In genomic region chr10:101222683-101223273, GRCh38 we compare ENCODE assay signal across 11 cellular contexts. TPM values are rescaled to one million over a fixed set of nuclear protein-coding genes. Genes with fewer than 3 reads are reported as not detected.
A peak's percentile ranks its signal among the peaks of the same experiment; 100 is the strongest.
DNase-seq lines count a peak whose midpoint lies in the region; ATAC-seq, FAIRE-seq and TF ChIP-seq lines count a peak whose summit lies in the region.
"Had no signal": no experiment of that assay in that cellular context is flagged by ENCODE, and none has a peak within 500 bp of the region (broad histone marks: within the 10 kb centered on the region; RNA-seq: fewer than 3 reads in every experiment).

No MANE protein-coding gene starts in this region.

- in situ Hi-C loops in GM13977 (cut with MboI; ENCODE audit: low pct_unique_long_range_greater_than_20kb, low sequenced_read_pairs, unreplicated experiment), result loop anchor here (25.0 kb wide), 1 partner anchor 340 kb away; no protein-coding TSS in a partner anchor

- TF ChIP-seq CTCF in GM13977 (IDR thresholded peaks at IDR 0.05; ENCODE audit: extremely low read depth, insufficient read depth, missing control alignments), result no peak
- no peak for TF ChIP-seq CTCF in keratinocyte (optimal IDR thresholded peaks at IDR 0.05 in 1 of 3, IDR thresholded peaks at IDR 0.05 in 1 of 3, conservative IDR thresholded peaks at IDR 0.05 in 1 of 3; ENCODE audit: extremely low read depth in 1 of 3, insufficient read depth in 2 of 3, low read length in 3 of 3)

- H3K9ac ChIP-seq in keratinocyte (ENCODE audit: control insufficient read depth, extremely low read depth, insufficient read depth, low read length), result no peak overlapping the region

- DNase-seq in GM13977 (ENCODE audit: low spot score) (peak; percentile 29), keratinocyte (ENCODE audit: low read depth, low spot score) (no peak), small intestine (no peak), AML-193 (lab: John Stamatoyannopoulos, UW) (no peak)
- DNase-seq in stimulated activated effector memory CD8-positive, alpha-beta T cell treated with anti-CD3 and anti-CD28 coated beads, Interleukin-12 subunit alpha, Interleukin-12 subunit beta, amount 100 ng/mL, for 72 hours (ENCODE audit: low spot score in 2 of 2), result no peak
- no peak for DNase-seq in stimulated activated naive CD4-positive, alpha-beta T cell (lab: John Stamatoyannopoulos, UW)
- DNase-seq: T-helper 9 cell had no signal

- H3K9me1 ChIP-seq in keratinocyte (ENCODE audit: control insufficient read depth, extremely low read depth, insufficient read depth, low read length), result no peaks in the 10 kb centered on the region

- H3K27me3 Mint-ChIP-seq in activated T-helper 17 cell treated with anti-CD3 and anti-CD28 coated beads, Interleukin-2, amount 50 U/mL, for 72 hours, result peaks cover 66% of the 10 kb centered on the region

- H3K27me3 ChIP-seq in keratinocyte (ENCODE audit: control insufficient read depth, extremely low read depth, insufficient read depth, low read length) (peaks cover 93% of the 10 kb centered on the region), small intestine (ENCODE audit: control insufficient read depth in 2 of 2, insufficient read depth in 2 of 2, low read length in 2 of 2) (peaks cover 14 to 76% of the 10 kb centered on the region in 2 donors)

- peaks cover 31% of the 10 kb centered on the region for H3K4me1 ChIP-seq in keratinocyte (ENCODE audit: control insufficient read depth, extremely low read depth, insufficient read depth, low read length)
- H3K4me1 ChIP-seq in small intestine (ENCODE audit: control insufficient read depth in 2 of 2, insufficient read depth in 1 of 2, low read depth in 1 of 2, low read length in 1 of 2), result peaks cover 0 to 10% of the 10 kb centered on the region in 2 donors

- H3K9me3 Mint-ChIP-seq in activated T-helper 17 cell treated with anti-CD3 and anti-CD28 coated beads, Interleukin-2, amount 50 U/mL, for 72 hours, result no peaks in the 10 kb centered on the region
- H3K9me3 Mint-ChIP-seq in stimulated activated effector memory CD8-positive, alpha-beta T cell treated with anti-CD3 and anti-CD28 coated beads, Interleukin-12 subunit alpha, Interleukin-12 subunit beta, amount 100 ng/mL, for 72 hours, result no peaks in the 10 kb centered on the region
- H3K9me3 Mint-ChIP-seq: neural crest cell had no signal

- H2AFZ ChIP-seq in keratinocyte (ENCODE audit: control insufficient read depth, low read length), result peak overlapping the region; percentile 26

- 2 to 3% (median 3%) methylated on average over 39 to 42 of the region's 42 CpGs for WGBS in small intestine, 3 donors

- no peaks in the 10 kb centered on the region for H3K9me3 ChIP-seq in keratinocyte (ENCODE audit: control insufficient read depth, low read depth, low read length)
- H3K9me3 ChIP-seq in small intestine (ENCODE audit: control insufficient read depth, low read depth), result no peaks in the 10 kb centered on the region

- H3K36me3 Mint-ChIP-seq in activated T-helper 17 cell treated with anti-CD3 and anti-CD28 coated beads, Interleukin-2, amount 50 U/mL, for 72 hours (ENCODE audit: low read depth), result peaks cover 3% of the 10 kb centered on the region
- H3K36me3 Mint-ChIP-seq in stimulated activated effector memory CD8-positive, alpha-beta T cell treated with anti-CD3 and anti-CD28 coated beads, Interleukin-12 subunit alpha, Interleukin-12 subunit beta, amount 100 ng/mL, for 72 hours, result peaks cover 11% of the 10 kb centered on the region

- H3K4me3 Mint-ChIP-seq in activated T-helper 17 cell treated with anti-CD3 and anti-CD28 coated beads, Interleukin-2, amount 50 U/mL, for 72 hours, result peak overlapping the region; percentile 37
- H3K4me3 Mint-ChIP-seq in stimulated activated effector memory CD8-positive, alpha-beta T cell treated with anti-CD3 and anti-CD28 coated beads, Interleukin-12 subunit alpha, Interleukin-12 subunit beta, amount 100 ng/mL, for 72 hours, result peak overlapping the region; percentile 33

- H3K4me1 Mint-ChIP-seq in activated T-helper 17 cell treated with anti-CD3 and anti-CD28 coated beads, Interleukin-2, amount 50 U/mL, for 72 hours, result peaks cover 23% of the 10 kb centered on the region
- peaks cover 54% of the 10 kb centered on the region for H3K4me1 Mint-ChIP-seq in stimulated activated effector memory CD8-positive, alpha-beta T cell treated with anti-CD3 and anti-CD28 coated beads, Interleukin-12 subunit alpha, Interleukin-12 subunit beta, amount 100 ng/mL, for 72 hours

- peak overlapping the region in 2 of 3 experiments; percentile 52 to 65 for H3K4me3 ChIP-seq in keratinocyte (ENCODE audit: control insufficient read depth in 2 of 3, extremely low read depth in 1 of 3, insufficient read depth in 2 of 3, low read depth in 1 of 3, low read length in 3 of 3)
- H3K4me3 ChIP-seq in small intestine (ENCODE audit: low read depth in 1 of 2, low read length in 2 of 2), result peak overlapping the region in 1 of 2 donors; percentile 12

- H3K27ac ChIP-seq in keratinocyte (ENCODE audit: control insufficient read depth, insufficient read depth, low read length) (no peak overlapping the region), small intestine (ENCODE audit: low read depth in 1 of 2, low read length in 1 of 2) (no peak overlapping the region)

- peaks cover 3% of the 10 kb centered on the region for H4K20me1 ChIP-seq in keratinocyte (ENCODE audit: control insufficient read depth, extremely low read depth, insufficient read depth, low read length)

- peak overlapping the region; percentile 69 for H3K4me2 ChIP-seq in keratinocyte (ENCODE audit: control insufficient read depth, extremely low read depth, insufficient read depth, low read depth, low read length)

- no peaks in the 10 kb centered on the region for H3K79me2 ChIP-seq in keratinocyte (ENCODE audit: control insufficient read depth, insufficient read depth, low read length)

- FAIRE-seq in keratinocyte (lab: Jason Lieb, UNC) (no peak), small intestine (lab: Jason Lieb, UNC) (no peak)

- dilution Hi-C loops in keratinocyte (cut with MboI; ENCODE audit: extremely low pct_ligation_motif_present, low sequenced_read_pairs), result no loop called here

- ATAC-seq in activated T-helper 17 cell treated with anti-CD3 and anti-CD28 coated beads, Interleukin-2, amount 50 U/mL, for 72 hours (replicated peaks), result peak; percentile 29
- ATAC-seq in stimulated activated effector memory CD8-positive, alpha-beta T cell treated with anti-CD3 and anti-CD28 coated beads, Interleukin-12 subunit alpha, Interleukin-12 subunit beta, amount 100 ng/mL, for 72 hours, result peak; percentile 46
- ATAC-seq in GM21447 (IDR thresholded peaks at IDR 0.05; ENCODE audit: unreplicated experiment), result no peak

- H3K27ac Mint-ChIP-seq in activated T-helper 17 cell treated with anti-CD3 and anti-CD28 coated beads, Interleukin-2, amount 50 U/mL, for 72 hours, result no peak overlapping the region
- no peak overlapping the region for H3K27ac Mint-ChIP-seq in stimulated activated effector memory CD8-positive, alpha-beta T cell treated with anti-CD3 and anti-CD28 coated beads, Interleukin-12 subunit alpha, Interleukin-12 subunit beta, amount 100 ng/mL, for 72 hours

- H3K36me3 ChIP-seq in keratinocyte (ENCODE audit: control insufficient read depth in 2 of 2, extremely low read depth in 1 of 2, insufficient read depth in 2 of 2, low read length in 2 of 2), result no peaks in the 10 kb centered on the region
- no peaks in the 10 kb centered on the region for H3K36me3 ChIP-seq in small intestine (ENCODE audit: control insufficient read depth in 2 of 2, insufficient read depth in 2 of 2, low read length in 2 of 2)

RNA-seq across cellular contexts. Expression of gene LBX1, which starts 6.5 kb away (rescaled TPM):
- not detected for total RNA-seq in activated T-helper 17 cell treated with anti-CD3 and anti-CD28 coated beads, Interleukin-2, amount 50 U/mL, for 72 hours
- polyA plus RNA-seq in keratinocyte (not detected in 3 replicates), small intestine (not detected)
- not detected for polyA plus RNA-seq in keratinocyte (2011; ENCODE audit: low read depth)
- not detected in 2 replicates for polyA plus RNA-seq in keratinocyte (2011; cell fraction: cytosol; rRNA removed)
- not detected in 2 replicates for polyA plus RNA-seq in keratinocyte (2011; cell fraction: nucleus; rRNA removed)
- not detected in 2 replicates for polyA plus RNA-seq in keratinocyte (2012; ENCODE audit: low replicate concordance)
- not detected in 3 replicates for polyA minus RNA-seq in keratinocyte
- not detected for polyA minus RNA-seq in keratinocyte (2011; cell fraction: cytosol; rRNA and poly(A)+ RNA removed)
- polyA minus RNA-seq in keratinocyte (2011; cell fraction: nucleus; rRNA and poly(A)+ RNA removed), result not detected in 2 replicates
- total RNA-seq: subcutaneous adipose tissue had no signal
